ENCODE assay signal across 9 cellular contexts in genomic region chr6:40894962-40895799, GRCh38.
DNase-seq lines count a peak whose midpoint lies in the region; ATAC-seq and TF ChIP-seq lines count a peak whose summit lies in the region.
"Had no signal": no experiment of that assay in that cellular context is flagged by ENCODE, and none has a peak within 500 bp of the region (broad histone marks: within the 10 kb centered on the region; RNA-seq: fewer than 3 reads in every experiment).

No MANE protein-coding gene starts in this region.

- TF ChIP-seq CTCF in MCF 10A (IDR thresholded peaks at IDR 0.05; ENCODE audit: unreplicated experiment) (peak; percentile 79), OCI-LY7 (conservative IDR thresholded peaks at IDR 0.05; ENCODE audit: low read length) (no peak)

- no peaks in the 10 kb centered on the region; the same call in 1 of the 2 replicates for H4K20me1 ChIP-seq in OCI-LY7 (ENCODE audit: insufficient read depth, low read length)

- no peak overlapping the region for H3K27ac ChIP-seq in CD4-positive, alpha-beta memory T cell (ENCODE audit: low read depth, low read length)
- H3K27ac ChIP-seq in OCI-LY7 (ENCODE audit: low read depth, low read length, poor library complexity, severe bottlenecking), result no peak overlapping the region
- H3K27ac ChIP-seq: neutrophil had no signal

- H3K27ac Mint-ChIP-seq in MCF 10A (ENCODE audit: low read depth, unreplicated experiment), result no peak overlapping the region
- H3K27ac Mint-ChIP-seq in CD4-positive, alpha-beta memory T cell, result no peak overlapping the region

- POLR2A ChIA-PET in MCF 10A (lab: Yijun Ruan, JAX), result interaction anchor here (1.3 kb wide), 1 partner anchor 135 kb away, joined by 3 read pairs; no protein-coding TSS in a partner anchor
- POLR2A ChIA-PET in CD4-positive, alpha-beta memory T cell (lab: Charles Lee; ENCODE audit: partially characterized antibody), result no interaction called here
- POLR2A ChIA-PET in OCI-LY7 (lab: Charles Lee), result no interaction called here

- H2AFZ ChIP-seq in OCI-LY7 (ENCODE audit: low read length), result no peak overlapping the region

- intact Hi-C loops in MCF 10A (cut with micrococcal nuclease), result loop anchor here (1.0 kb wide), 5 partner anchors 17 to 287 kb away; no protein-coding TSS in a partner anchor
- intact Hi-C loops in CD4-positive, alpha-beta memory T cell (cut with micrococcal nuclease), result no loop called here
- intact Hi-C loops in OCI-LY7 (cut with micrococcal nuclease; ENCODE audit: unreplicated experiment), result no loop called here

- DNase-seq in 8988T, result peak; percentile 50
- DNase-seq in HT1080 (ENCODE audit: low read depth), result peak; percentile 84
- DNase-seq in MCF 10A (ENCODE audit: unreplicated experiment), result peak; percentile 71
- DNase-seq in kidney tubule cell (ENCODE audit: low spot score), result peak; percentile 81
- DNase-seq in CD4-positive, alpha-beta memory T cell, result no peak
- DNase-seq in OCI-LY7 (ENCODE audit: low spot score), result no peak
- DNase-seq in activated T-cell treated with anti-CD3 and anti-CD28 coated beads, Interleukin-2, amount 50 U/mL, for 1 hour, result no peak

- no peaks in the 10 kb centered on the region for H3K9me3 ChIP-seq in CD4-positive, alpha-beta memory T cell (ENCODE audit: control insufficient read depth in 1 of 2, low read length in 2 of 2)
- no peaks in the 10 kb centered on the region for H3K9me3 ChIP-seq in OCI-LY7 (ENCODE audit: low read length)
- H3K9me3 ChIP-seq: neutrophil had no signal

- BruUV-seq in MCF 10A (replicated peaks; lab: Mats Ljungman, UMichigan) (no TSS peak), OCI-LY7 (replicated peaks; lab: Mats Ljungman, UMichigan) (no TSS peak)

- H3K4me3 ChIP-seq in CD4-positive, alpha-beta memory T cell (ENCODE audit: low read length in 2 of 2), result no peak overlapping the region
- H3K4me3 ChIP-seq in OCI-LY7 (ENCODE audit: low read depth, low read length, poor library complexity, severe bottlenecking), result no peak overlapping the region

- no peaks in the 10 kb centered on the region for H3K4me1 ChIP-seq in CD4-positive, alpha-beta memory T cell (ENCODE audit: insufficient read depth, low read length)
- H3K4me1 ChIP-seq in OCI-LY7 (ENCODE audit: insufficient read depth, low read length, poor library complexity, severe bottlenecking), result no peaks in the 10 kb centered on the region

- H3K79me2 ChIP-seq in OCI-LY7 (ENCODE audit: insufficient read depth, low read depth, low read length), result no peaks in the 10 kb centered on the region

- H3K9me2 ChIP-seq in OCI-LY7 (ENCODE audit: insufficient read depth, low read length), result no peaks in the 10 kb centered on the region

- peaks cover 27% of the 10 kb centered on the region for H3K27me3 Mint-ChIP-seq in MCF 10A (ENCODE audit: insufficient read depth, unreplicated experiment)
- peaks cover 2 to 17% of the 10 kb centered on the region in 2 donors for H3K27me3 Mint-ChIP-seq in CD4-positive, alpha-beta memory T cell

- H3K36me3 ChIP-seq in CD4-positive, alpha-beta memory T cell (ENCODE audit: insufficient read depth, low read length), result no peaks in the 10 kb centered on the region
- H3K36me3 ChIP-seq in OCI-LY7 (ENCODE audit: insufficient read depth, low read length), result no peaks in the 10 kb centered on the region
- H3K36me3 ChIP-seq: neutrophil had no signal

- no peak for ATAC-seq in HG03342 (IDR thresholded peaks at IDR 0.05; ENCODE audit: unreplicated experiment)

- CTCF ChIA-PET in MCF 10A (lab: Yijun Ruan, JAX), result interaction anchor here (0.6 to 4.9 kb wide), 20 partner anchors 10 to 1498 kb away, joined by 3 to 36 read pairs (median 4); no protein-coding TSS in a partner anchor
- CTCF ChIA-PET in CD4-positive, alpha-beta memory T cell (lab: Charles Lee; ENCODE audit: partially characterized antibody), result no interaction called here
- CTCF ChIA-PET in OCI-LY7 (lab: Charles Lee; ENCODE audit: unreplicated experiment), result no interaction called here

- H3K4me2 ChIP-seq in OCI-LY7 (ENCODE audit: low read length), result no peak overlapping the region

- H3K4me1 Mint-ChIP-seq in MCF 10A (ENCODE audit: insufficient read depth, unreplicated experiment), result no peaks in the 10 kb centered on the region
- H3K4me1 Mint-ChIP-seq in CD4-positive, alpha-beta memory T cell, result no peaks in the 10 kb centered on the region

- no peaks in the 10 kb centered on the region for H3K27me3 ChIP-seq in CD4-positive, alpha-beta memory T cell (ENCODE audit: insufficient read depth, low read length)
- H3K27me3 ChIP-seq: neutrophil had no signal

- no peaks in the 10 kb centered on the region for H3K9me3 Mint-ChIP-seq in MCF 10A (ENCODE audit: unreplicated experiment)
- H3K9me3 Mint-ChIP-seq in CD4-positive, alpha-beta memory T cell, result peaks cover 0 to 1% (median 0%) of the 10 kb centered on the region in 8 donors

- no peaks in the 10 kb centered on the region for H3K36me3 Mint-ChIP-seq in MCF 10A (ENCODE audit: insufficient read depth, unreplicated experiment)
- no peaks in the 10 kb centered on the region for H3K36me3 Mint-ChIP-seq in CD4-positive, alpha-beta memory T cell

- H3K4me3 Mint-ChIP-seq in MCF 10A (ENCODE audit: unreplicated experiment), result no peak overlapping the region
- no peak overlapping the region for H3K4me3 Mint-ChIP-seq in CD4-positive, alpha-beta memory T cell

Comparison
In these comparisons a context has a peak if more than half of its experiments do, and no peak if none do; other contexts are left out.
1. DNase-seq: peak in 8988T (single experiment), HT1080 (single experiment), MCF 10A (single experiment) and kidney tubule cell (single experiment); none in CD4-positive, alpha-beta memory T cell (0 of 5), OCI-LY7 (single experiment) and activated T-cell treated with anti-CD3 and anti-CD28 coated beads, Interleukin-2, amount 50 U/mL, for 1 hour (single experiment).